Comparison of ENCODE assay signal across 1 cellular context in genomic region chr1:24535778-24536177, GRCh38.
TF ChIP-seq lines count a peak whose summit lies in the region.

No MANE protein-coding gene starts in this region.

TF ChIP-seq in IMR-90, 13 proteins besides CTCF, POLR2A, EP300 and RAD21:
- TF ChIP-seq MXI1 (IDR thresholded peaks at IDR 0.05; ENCODE audit: borderline replicate concordance, low read depth, low read length) = no peak
- TF ChIP-seq RCOR1 (IDR thresholded peaks at IDR 0.05; ENCODE audit: insufficient replicate concordance, low read length) = no peak
- TF ChIP-seq CEBPB (IDR thresholded peaks at IDR 0.05; ENCODE audit: low read depth, low read length) = peak; percentile 21; the same call in 1 of the 2 replicates
TF ChIP-seq in IMR-90: peak in this region for 1.
